In the genomic region with DNA sequence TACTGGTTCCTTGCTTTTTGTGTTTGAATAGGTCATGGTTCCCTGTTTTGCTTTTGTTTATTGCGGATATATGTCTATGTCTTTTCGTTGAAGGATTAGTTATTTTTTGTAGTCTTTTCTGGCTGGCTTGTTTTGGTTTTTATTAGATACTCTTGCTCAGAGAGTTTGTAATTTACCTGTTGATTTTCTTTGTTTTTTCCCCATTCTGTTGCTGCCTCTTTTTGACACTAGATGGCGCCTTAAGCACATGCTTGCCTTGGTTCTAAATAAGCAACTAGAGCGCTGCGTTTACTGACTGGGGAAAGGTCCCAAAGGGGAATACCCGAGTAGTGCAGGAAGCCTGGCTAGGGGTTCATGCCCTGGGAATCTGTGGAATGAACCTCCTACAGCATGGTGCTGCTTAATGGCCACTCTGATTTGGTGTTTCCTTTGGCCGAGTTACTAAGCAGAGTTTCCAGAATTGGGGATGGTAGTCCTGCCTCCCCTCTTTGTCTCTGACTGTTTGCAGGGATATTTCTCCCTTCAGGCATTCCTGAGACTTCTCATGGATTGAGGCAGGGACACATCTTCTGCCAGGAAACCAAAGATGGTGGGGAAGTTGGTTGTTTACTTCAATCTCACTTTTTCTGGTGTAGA, we compare ENCODE assay signal across 1 cellular context.
A peak's percentile ranks its signal among the peaks of the same experiment; 100 is the strongest.
TF ChIP-seq lines count a peak whose summit lies in the region.

No MANE protein-coding gene starts in this region.

TF ChIP-seq in K562, 482 proteins besides CTCF, POLR2A, EP300 and RAD21 (continued from another document and continues in another):
- TF ChIP-seq, protein P1, sequence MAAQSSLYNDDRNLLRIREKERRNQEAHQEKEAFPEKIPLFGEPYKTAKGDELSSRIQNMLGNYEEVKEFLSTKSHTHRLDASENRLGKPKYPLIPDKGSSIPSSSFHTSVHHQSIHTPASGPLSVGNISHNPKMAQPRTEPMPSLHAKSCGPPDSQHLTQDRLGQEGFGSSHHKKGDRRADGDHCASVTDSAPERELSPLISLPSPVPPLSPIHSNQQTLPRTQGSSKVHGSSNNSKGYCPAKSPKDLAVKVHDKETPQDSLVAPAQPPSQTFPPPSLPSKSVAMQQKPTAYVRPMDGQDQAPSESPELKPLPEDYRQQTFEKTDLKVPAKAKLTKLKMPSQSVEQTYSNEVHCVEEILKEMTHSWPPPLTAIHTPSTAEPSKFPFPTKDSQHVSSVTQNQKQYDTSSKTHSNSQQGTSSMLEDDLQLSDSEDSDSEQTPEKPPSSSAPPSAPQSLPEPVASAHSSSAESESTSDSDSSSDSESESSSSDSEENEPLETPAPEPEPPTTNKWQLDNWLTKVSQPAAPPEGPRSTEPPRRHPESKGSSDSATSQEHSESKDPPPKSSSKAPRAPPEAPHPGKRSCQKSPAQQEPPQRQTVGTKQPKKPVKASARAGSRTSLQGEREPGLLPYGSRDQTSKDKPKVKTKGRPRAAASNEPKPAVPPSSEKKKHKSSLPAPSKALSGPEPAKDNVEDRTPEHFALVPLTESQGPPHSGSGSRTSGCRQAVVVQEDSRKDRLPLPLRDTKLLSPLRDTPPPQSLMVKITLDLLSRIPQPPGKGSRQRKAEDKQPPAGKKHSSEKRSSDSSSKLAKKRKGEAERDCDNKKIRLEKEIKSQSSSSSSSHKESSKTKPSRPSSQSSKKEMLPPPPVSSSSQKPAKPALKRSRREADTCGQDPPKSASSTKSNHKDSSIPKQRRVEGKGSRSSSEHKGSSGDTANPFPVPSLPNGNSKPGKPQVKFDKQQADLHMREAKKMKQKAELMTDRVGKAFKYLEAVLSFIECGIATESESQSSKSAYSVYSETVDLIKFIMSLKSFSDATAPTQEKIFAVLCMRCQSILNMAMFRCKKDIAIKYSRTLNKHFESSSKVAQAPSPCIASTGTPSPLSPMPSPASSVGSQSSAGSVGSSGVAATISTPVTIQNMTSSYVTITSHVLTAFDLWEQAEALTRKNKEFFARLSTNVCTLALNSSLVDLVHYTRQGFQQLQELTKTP (IDR thresholded peaks at IDR 0.05; ENCODE audit: low read depth in 1 of 2, partially characterized antibody in 2 of 2) = peak in 1 of 2 experiments; percentile 32
- TF ChIP-seq, protein P2, sequence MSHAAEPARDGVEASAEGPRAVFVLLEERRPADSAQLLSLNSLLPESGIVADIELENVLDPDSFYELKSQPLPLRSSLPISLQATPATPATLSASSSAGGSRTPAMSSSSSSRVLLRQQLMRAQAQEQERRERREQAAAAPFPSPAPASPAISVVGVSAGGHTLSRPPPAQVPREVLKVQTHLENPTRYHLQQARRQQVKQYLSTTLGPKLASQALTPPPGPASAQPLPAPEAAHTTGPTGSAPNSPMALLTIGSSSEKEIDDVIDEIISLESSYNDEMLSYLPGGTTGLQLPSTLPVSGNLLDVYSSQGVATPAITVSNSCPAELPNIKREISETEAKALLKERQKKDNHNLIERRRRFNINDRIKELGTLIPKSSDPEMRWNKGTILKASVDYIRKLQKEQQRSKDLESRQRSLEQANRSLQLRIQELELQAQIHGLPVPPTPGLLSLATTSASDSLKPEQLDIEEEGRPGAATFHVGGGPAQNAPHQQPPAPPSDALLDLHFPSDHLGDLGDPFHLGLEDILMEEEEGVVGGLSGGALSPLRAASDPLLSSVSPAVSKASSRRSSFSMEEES (CRISPR knock-in tag; IDR thresholded peaks at IDR 0.05) = no peak
- no peak for TF ChIP-seq HIVEP1 (CRISPR knock-in tag; IDR thresholded peaks at IDR 0.05)
- TF ChIP-seq FOS (IDR thresholded peaks at IDR 0.05; ENCODE audit: extremely low read depth, insufficient read length) = no peak
- TF ChIP-seq, protein P3, sequence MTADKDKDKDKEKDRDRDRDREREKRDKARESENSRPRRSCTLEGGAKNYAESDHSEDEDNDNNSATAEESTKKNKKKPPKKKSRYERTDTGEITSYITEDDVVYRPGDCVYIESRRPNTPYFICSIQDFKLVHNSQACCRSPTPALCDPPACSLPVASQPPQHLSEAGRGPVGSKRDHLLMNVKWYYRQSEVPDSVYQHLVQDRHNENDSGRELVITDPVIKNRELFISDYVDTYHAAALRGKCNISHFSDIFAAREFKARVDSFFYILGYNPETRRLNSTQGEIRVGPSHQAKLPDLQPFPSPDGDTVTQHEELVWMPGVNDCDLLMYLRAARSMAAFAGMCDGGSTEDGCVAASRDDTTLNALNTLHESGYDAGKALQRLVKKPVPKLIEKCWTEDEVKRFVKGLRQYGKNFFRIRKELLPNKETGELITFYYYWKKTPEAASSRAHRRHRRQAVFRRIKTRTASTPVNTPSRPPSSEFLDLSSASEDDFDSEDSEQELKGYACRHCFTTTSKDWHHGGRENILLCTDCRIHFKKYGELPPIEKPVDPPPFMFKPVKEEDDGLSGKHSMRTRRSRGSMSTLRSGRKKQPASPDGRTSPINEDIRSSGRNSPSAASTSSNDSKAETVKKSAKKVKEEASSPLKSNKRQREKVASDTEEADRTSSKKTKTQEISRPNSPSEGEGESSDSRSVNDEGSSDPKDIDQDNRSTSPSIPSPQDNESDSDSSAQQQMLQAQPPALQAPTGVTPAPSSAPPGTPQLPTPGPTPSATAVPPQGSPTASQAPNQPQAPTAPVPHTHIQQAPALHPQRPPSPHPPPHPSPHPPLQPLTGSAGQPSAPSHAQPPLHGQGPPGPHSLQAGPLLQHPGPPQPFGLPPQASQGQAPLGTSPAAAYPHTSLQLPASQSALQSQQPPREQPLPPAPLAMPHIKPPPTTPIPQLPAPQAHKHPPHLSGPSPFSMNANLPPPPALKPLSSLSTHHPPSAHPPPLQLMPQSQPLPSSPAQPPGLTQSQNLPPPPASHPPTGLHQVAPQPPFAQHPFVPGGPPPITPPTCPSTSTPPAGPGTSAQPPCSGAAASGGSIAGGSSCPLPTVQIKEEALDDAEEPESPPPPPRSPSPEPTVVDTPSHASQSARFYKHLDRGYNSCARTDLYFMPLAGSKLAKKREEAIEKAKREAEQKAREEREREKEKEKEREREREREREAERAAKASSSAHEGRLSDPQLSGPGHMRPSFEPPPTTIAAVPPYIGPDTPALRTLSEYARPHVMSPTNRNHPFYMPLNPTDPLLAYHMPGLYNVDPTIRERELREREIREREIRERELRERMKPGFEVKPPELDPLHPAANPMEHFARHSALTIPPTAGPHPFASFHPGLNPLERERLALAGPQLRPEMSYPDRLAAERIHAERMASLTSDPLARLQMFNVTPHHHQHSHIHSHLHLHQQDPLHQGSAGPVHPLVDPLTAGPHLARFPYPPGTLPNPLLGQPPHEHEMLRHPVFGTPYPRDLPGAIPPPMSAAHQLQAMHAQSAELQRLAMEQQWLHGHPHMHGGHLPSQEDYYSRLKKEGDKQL (CRISPR knock-in tag; IDR thresholded peaks at IDR 0.05; ENCODE audit: borderline replicate concordance) = no peak
- no peak for TF ChIP-seq ZNF696 (CRISPR knock-in tag; conservative IDR thresholded peaks at IDR 0.05)
- peak in 1 of 2 experiments; percentile 100; a peak in 2 of 3 replicates for TF ChIP-seq CBX3 (IDR thresholded peaks at IDR 0.05; ENCODE audit: borderline replicate concordance in 1 of 2, low read length in 2 of 2)
- no peak for TF ChIP-seq MAFG (tag; conservative IDR thresholded peaks at IDR 0.05)
- TF ChIP-seq, protein P4, sequence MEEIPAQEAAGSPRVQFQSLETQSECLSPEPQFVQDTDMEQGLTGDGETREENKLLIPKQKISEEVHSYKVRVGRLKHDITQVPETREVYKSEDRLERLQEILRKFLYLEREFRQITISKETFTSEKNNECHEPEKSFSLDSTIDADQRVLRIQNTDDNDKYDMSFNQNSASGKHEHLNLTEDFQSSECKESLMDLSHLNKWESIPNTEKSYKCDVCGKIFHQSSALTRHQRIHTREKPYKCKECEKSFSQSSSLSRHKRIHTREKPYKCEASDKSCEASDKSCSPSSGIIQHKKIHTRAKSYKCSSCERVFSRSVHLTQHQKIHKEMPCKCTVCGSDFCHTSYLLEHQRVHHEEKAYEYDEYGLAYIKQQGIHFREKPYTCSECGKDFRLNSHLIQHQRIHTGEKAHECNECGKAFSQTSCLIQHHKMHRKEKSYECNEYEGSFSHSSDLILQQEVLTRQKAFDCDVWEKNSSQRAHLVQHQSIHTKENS (CRISPR knock-in tag; IDR thresholded peaks at IDR 0.05) = no peak
- TF ChIP-seq SREBF2 (CRISPR knock-in tag; IDR thresholded peaks at IDR 0.05) = no peak
- TF ChIP-seq HMGN3 (IDR thresholded peaks at IDR 0.05; ENCODE audit: borderline replicate concordance, extremely low read depth, insufficient read length, low read depth, low read length) = no peak
- TF ChIP-seq YBX1 (IDR thresholded peaks at IDR 0.05) = no peak
- no peak for TF ChIP-seq SP2 (IDR thresholded peaks at IDR 0.05; ENCODE audit: extremely low read depth, low read depth, low read length, poor library complexity, severe bottlenecking)
- TF ChIP-seq HMG20A (CRISPR knock-in tag; conservative IDR thresholded peaks at IDR 0.05) = no peak
- TF ChIP-seq ARID2 (IDR thresholded peaks at IDR 0.05) = peak; percentile 81
- peak; percentile 41; the same call in 1 of the 2 replicates for TF ChIP-seq ZNF384 (IDR thresholded peaks at IDR 0.05; ENCODE audit: low read depth, low read length)
- TF ChIP-seq NRF1 (conservative IDR thresholded peaks at IDR 0.05 in 1 of 2, IDR thresholded peaks at IDR 0.05 in 1 of 2) = no peak
- TF ChIP-seq HNRNPH1 (optimal IDR thresholded peaks at IDR 0.05; ENCODE audit: low read depth, low read length) = no peak
- TF ChIP-seq, protein P5, sequence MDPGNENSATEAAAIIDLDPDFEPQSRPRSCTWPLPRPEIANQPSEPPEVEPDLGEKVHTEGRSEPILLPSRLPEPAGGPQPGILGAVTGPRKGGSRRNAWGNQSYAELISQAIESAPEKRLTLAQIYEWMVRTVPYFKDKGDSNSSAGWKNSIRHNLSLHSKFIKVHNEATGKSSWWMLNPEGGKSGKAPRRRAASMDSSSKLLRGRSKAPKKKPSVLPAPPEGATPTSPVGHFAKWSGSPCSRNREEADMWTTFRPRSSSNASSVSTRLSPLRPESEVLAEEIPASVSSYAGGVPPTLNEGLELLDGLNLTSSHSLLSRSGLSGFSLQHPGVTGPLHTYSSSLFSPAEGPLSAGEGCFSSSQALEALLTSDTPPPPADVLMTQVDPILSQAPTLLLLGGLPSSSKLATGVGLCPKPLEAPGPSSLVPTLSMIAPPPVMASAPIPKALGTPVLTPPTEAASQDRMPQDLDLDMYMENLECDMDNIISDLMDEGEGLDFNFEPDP (CRISPR knock-in tag; IDR thresholded peaks at IDR 0.05) = no peak
- TF ChIP-seq, protein P6, sequence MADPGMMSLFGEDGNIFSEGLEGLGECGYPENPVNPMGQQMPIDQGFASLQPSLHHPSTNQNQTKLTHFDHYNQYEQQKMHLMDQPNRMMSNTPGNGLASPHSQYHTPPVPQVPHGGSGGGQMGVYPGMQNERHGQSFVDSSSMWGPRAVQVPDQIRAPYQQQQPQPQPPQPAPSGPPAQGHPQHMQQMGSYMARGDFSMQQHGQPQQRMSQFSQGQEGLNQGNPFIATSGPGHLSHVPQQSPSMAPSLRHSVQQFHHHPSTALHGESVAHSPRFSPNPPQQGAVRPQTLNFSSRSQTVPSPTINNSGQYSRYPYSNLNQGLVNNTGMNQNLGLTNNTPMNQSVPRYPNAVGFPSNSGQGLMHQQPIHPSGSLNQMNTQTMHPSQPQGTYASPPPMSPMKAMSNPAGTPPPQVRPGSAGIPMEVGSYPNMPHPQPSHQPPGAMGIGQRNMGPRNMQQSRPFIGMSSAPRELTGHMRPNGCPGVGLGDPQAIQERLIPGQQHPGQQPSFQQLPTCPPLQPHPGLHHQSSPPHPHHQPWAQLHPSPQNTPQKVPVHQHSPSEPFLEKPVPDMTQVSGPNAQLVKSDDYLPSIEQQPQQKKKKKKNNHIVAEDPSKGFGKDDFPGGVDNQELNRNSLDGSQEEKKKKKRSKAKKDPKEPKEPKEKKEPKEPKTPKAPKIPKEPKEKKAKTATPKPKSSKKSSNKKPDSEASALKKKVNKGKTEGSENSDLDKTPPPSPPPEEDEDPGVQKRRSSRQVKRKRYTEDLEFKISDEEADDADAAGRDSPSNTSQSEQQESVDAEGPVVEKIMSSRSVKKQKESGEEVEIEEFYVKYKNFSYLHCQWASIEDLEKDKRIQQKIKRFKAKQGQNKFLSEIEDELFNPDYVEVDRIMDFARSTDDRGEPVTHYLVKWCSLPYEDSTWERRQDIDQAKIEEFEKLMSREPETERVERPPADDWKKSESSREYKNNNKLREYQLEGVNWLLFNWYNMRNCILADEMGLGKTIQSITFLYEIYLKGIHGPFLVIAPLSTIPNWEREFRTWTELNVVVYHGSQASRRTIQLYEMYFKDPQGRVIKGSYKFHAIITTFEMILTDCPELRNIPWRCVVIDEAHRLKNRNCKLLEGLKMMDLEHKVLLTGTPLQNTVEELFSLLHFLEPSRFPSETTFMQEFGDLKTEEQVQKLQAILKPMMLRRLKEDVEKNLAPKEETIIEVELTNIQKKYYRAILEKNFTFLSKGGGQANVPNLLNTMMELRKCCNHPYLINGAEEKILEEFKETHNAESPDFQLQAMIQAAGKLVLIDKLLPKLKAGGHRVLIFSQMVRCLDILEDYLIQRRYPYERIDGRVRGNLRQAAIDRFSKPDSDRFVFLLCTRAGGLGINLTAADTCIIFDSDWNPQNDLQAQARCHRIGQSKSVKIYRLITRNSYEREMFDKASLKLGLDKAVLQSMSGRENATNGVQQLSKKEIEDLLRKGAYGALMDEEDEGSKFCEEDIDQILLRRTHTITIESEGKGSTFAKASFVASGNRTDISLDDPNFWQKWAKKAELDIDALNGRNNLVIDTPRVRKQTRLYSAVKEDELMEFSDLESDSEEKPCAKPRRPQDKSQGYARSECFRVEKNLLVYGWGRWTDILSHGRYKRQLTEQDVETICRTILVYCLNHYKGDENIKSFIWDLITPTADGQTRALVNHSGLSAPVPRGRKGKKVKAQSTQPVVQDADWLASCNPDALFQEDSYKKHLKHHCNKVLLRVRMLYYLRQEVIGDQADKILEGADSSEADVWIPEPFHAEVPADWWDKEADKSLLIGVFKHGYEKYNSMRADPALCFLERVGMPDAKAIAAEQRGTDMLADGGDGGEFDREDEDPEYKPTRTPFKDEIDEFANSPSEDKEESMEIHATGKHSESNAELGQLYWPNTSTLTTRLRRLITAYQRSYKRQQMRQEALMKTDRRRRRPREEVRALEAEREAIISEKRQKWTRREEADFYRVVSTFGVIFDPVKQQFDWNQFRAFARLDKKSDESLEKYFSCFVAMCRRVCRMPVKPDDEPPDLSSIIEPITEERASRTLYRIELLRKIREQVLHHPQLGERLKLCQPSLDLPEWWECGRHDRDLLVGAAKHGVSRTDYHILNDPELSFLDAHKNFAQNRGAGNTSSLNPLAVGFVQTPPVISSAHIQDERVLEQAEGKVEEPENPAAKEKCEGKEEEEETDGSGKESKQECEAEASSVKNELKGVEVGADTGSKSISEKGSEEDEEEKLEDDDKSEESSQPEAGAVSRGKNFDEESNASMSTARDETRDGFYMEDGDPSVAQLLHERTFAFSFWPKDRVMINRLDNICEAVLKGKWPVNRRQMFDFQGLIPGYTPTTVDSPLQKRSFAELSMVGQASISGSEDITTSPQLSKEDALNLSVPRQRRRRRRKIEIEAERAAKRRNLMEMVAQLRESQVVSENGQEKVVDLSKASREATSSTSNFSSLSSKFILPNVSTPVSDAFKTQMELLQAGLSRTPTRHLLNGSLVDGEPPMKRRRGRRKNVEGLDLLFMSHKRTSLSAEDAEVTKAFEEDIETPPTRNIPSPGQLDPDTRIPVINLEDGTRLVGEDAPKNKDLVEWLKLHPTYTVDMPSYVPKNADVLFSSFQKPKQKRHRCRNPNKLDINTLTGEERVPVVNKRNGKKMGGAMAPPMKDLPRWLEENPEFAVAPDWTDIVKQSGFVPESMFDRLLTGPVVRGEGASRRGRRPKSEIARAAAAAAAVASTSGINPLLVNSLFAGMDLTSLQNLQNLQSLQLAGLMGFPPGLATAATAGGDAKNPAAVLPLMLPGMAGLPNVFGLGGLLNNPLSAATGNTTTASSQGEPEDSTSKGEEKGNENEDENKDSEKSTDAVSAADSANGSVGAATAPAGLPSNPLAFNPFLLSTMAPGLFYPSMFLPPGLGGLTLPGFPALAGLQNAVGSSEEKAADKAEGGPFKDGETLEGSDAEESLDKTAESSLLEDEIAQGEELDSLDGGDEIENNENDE (IDR thresholded peaks at IDR 0.05; ENCODE audit: low read depth, low read length) = no peak
